2 cellular contexts compared by ENCODE assay signal in the genomic region with DNA sequence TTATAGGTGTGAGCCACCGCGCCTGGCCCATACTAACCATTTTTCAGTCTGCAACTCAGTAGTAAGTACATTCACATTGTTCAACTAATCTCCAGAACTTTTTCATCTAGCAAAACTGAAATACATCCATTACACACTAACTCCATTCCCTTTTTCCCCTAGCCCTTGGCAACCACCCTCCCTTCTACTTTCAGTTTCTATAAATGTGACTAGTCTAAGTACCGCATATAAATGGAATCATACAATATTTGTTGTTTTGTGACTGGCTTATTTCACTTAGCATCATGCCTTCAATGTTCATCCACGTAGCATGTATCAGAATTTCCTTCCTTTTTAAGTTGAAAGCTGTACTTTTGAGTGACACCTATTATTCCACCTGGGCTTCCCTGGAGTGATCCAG.
TF ChIP-seq lines count a peak whose summit lies in the region.

No MANE protein-coding gene starts in this region.

TF ChIP-seq in IMR-90, 13 proteins besides CTCF, POLR2A, EP300 and RAD21:
- TF ChIP-seq CHD1 (IDR thresholded peaks at IDR 0.05; ENCODE audit: low read depth, low read length) (no peak), MAZ (IDR thresholded peaks at IDR 0.05; ENCODE audit: borderline replicate concordance, low read depth, low read length) (no peak), SMC3 (IDR thresholded peaks at IDR 0.05; ENCODE audit: low read depth, low read length) (no peak), RFX5 (IDR thresholded peaks at IDR 0.05; ENCODE audit: low read depth, low read length) (no peak), BHLHE40 (IDR thresholded peaks at IDR 0.05; ENCODE audit: low read depth, low read length) (no peak), MAFK (IDR thresholded peaks at IDR 0.05; ENCODE audit: low read depth, low read length) (no peak), CEBPB (IDR thresholded peaks at IDR 0.05; ENCODE audit: low read depth, low read length) (no peak), FOS (IDR thresholded peaks at IDR 0.05; ENCODE audit: low read depth, low read length) (no peak), RCOR1 (IDR thresholded peaks at IDR 0.05; ENCODE audit: insufficient replicate concordance, low read length) (no peak)
- TF ChIP-seq, protein P1, sequence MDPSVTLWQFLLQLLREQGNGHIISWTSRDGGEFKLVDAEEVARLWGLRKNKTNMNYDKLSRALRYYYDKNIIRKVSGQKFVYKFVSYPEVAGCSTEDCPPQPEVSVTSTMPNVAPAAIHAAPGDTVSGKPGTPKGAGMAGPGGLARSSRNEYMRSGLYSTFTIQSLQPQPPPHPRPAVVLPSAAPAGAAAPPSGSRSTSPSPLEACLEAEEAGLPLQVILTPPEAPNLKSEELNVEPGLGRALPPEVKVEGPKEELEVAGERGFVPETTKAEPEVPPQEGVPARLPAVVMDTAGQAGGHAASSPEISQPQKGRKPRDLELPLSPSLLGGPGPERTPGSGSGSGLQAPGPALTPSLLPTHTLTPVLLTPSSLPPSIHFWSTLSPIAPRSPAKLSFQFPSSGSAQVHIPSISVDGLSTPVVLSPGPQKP (IDR thresholded peaks at IDR 0.05; ENCODE audit: borderline replicate concordance, low read depth, low read length), result no peak
- TF ChIP-seq, protein P2, sequence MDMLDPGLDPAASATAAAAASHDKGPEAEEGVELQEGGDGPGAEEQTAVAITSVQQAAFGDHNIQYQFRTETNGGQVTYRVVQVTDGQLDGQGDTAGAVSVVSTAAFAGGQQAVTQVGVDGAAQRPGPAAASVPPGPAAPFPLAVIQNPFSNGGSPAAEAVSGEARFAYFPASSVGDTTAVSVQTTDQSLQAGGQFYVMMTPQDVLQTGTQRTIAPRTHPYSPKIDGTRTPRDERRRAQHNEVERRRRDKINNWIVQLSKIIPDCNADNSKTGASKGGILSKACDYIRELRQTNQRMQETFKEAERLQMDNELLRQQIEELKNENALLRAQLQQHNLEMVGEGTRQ (IDR thresholded peaks at IDR 0.05; ENCODE audit: low read depth, low read length), result no peak

TF ChIP-seq in K562, 482 proteins besides CTCF, POLR2A, EP300 and RAD21:
- TF ChIP-seq TAF9B (IDR thresholded peaks at IDR 0.05; ENCODE audit: partially characterized antibody), result no peak
- no peak for TF ChIP-seq ELF4 (CRISPR knock-in tag; IDR thresholded peaks at IDR 0.05)
- no peak for TF ChIP-seq CHD4 (IDR thresholded peaks at IDR 0.05; ENCODE audit: insufficient read depth, insufficient replicate concordance, low read depth, low read length, poor library complexity, severe bottlenecking)
- TF ChIP-seq, protein P3, sequence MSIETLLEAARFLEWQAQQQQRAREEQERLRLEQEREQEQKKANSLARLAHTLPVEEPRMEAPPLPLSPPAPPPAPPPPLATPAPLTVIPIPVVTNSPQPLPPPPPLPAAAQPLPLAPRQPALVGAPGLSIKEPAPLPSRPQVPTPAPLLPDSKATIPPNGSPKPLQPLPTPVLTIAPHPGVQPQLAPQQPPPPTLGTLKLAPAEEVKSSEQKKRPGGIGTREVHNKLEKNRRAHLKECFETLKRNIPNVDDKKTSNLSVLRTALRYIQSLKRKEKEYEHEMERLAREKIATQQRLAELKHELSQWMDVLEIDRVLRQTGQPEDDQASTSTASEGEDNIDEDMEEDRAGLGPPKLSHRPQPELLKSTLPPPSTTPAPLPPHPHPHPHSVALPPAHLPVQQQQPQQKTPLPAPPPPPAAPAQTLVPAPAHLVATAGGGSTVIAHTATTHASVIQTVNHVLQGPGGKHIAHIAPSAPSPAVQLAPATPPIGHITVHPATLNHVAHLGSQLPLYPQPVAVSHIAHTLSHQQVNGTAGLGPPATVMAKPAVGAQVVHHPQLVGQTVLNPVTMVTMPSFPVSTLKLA (conservative IDR thresholded peaks at IDR 0.05), result no peak
